12 cellular contexts compared by ENCODE assay signal in the genomic region with DNA sequence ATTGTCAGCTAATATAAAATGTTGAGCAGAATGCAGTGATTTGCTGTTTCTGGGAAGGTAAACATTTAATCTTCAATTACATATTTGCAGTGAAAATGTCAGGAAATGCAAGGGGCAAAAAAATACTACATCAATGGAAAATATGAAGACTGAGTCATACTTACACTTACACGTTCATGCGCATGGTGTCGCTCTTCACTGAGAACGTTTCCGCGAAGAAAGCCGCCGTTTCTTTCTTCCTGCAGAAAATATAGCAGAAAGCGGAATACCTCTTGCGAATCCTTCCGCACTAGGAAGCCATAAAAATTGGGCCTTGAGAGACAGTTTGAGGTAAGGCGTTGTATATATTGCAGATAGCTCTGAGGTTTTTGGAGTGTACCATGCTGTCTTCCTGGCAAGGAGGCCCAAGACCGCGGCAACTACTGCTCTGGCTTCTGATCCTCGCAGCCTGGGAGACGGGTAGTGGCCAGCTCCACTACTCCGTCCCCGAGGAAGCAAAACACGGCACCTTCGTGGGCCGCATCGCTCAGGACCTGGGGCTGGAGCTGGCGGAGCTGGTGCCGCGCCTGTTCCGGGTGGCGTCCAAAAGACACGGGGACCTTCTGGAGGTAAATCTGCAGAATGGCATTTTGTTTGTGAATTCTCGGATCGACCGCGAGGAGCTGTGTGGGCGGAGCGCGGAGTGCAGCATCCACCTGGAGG. TPM values are rescaled to one million over a fixed set of nuclear protein-coding genes. Genes with fewer than 3 reads are reported as not detected.
DNase-seq lines count a peak whose midpoint lies in the region; ATAC-seq and TF ChIP-seq lines count a peak whose summit lies in the region.
"Had no signal": no experiment of that assay in that cellular context is flagged by ENCODE, and none has a peak within 500 bp of the region (broad histone marks: within the 10 kb centered on the region; RNA-seq: fewer than 3 reads in every experiment).

A gene with protein sequence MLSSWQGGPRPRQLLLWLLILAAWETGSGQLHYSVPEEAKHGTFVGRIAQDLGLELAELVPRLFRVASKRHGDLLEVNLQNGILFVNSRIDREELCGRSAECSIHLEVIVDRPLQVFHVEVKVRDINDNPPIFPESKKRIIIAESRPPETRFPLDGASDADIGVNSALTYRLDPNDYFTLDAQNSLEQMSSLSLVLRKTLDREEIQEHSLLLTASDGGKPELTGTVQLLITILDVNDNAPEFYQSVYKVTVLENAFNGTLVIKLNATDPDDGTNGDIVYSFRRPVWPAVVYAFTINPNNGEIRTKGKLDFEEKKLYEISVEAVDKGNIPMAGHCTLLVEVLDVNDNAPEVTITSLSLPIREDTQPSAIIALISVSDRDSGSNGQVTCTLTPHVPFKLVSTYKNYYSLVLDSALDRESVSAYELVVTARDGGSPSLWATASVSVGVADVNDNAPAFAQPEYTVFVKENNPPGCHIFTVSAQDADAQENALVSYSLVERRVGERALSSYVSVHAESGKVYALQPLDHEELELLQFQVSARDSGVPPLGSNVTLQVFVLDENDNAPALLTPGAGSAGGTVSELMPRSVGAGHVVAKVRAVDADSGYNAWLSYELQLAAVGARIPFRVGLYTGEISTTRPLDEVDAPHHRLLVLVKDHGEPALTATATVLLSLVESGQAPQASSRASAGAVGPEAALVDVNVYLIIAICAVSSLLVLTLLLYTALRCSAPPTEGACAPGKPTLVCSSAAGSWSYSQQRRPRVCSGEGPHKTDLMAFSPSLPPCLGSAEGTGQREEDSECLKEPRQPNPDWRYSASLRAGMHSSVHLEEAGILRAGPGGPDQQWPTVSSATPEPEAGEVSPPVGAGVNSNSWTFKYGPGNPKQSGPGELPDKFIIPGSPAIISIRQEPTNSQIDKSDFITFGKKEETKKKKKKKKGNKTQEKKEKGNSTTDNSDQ (plus strand): TSS at position 236 of the 702 bp plus-strand sequence. CDS start 145 bp downstream, at position 381.

- peak within 1 kb of the TSS in 56 of 59 donors; percentile 15 to 67 (median 42) for H3K4me3 ChIP-seq in dorsolateral prefrontal cortex
- peak within 1 kb of the TSS; percentile 37 for H3K4me3 ChIP-seq in lower lobe of right lung
- no peak within 1 kb of the TSS for H3K4me3 ChIP-seq in uterus
- H3K4me3 ChIP-seq: transverse colon had no signal

- H3K9me3 ChIP-seq in lower lobe of right lung (peaks cover 4% of the 10 kb centered on the region), uterus (peaks cover 0 to 15% of the 10 kb centered on the region in 2 donors)

- no peaks in the 10 kb centered on the region for H3K27me3 ChIP-seq in dorsolateral prefrontal cortex
- H3K27me3 ChIP-seq in lower lobe of right lung (ENCODE audit: low read depth) = peaks cover 5% of the 10 kb centered on the region
- H3K27me3 ChIP-seq in uterus = no peaks in the 10 kb centered on the region

- peaks cover 10% of the 10 kb centered on the region for H3K36me3 Mint-ChIP-seq in activated naive CD4-positive, alpha-beta T cell treated with anti-CD3 and anti-CD28 coated beads for 36 hours (ENCODE audit: low read depth)
- H3K36me3 Mint-ChIP-seq in activated naive CD4-positive, alpha-beta T cell treated with anti-CD3 and anti-CD28 coated beads, Interleukin-2, amount 50 U/mL, for 72 hours = peaks cover 16 to 27% of the 10 kb centered on the region in 2 donors

- peaks cover 16% of the 10 kb centered on the region for H3K9me3 Mint-ChIP-seq in activated naive CD4-positive, alpha-beta T cell treated with anti-CD3 and anti-CD28 coated beads for 36 hours
- peaks cover 21 to 32% of the 10 kb centered on the region in 2 donors for H3K9me3 Mint-ChIP-seq in activated naive CD4-positive, alpha-beta T cell treated with anti-CD3 and anti-CD28 coated beads, Interleukin-2, amount 50 U/mL, for 72 hours

- peak within 1 kb of the TSS; percentile 50 for H3K27ac Mint-ChIP-seq in activated naive CD4-positive, alpha-beta T cell treated with anti-CD3 and anti-CD28 coated beads for 36 hours
- no peak within 1 kb of the TSS for H3K27ac Mint-ChIP-seq in activated naive CD4-positive, alpha-beta T cell treated with anti-CD3 and anti-CD28 coated beads, Interleukin-2, amount 50 U/mL, for 72 hours

- peak within 1 kb of the TSS in 3 of 59 donors; percentile 11 to 31 (median 29) for H3K27ac ChIP-seq in dorsolateral prefrontal cortex
- H3K27ac ChIP-seq in lower lobe of right lung = no peak within 1 kb of the TSS
- no peak within 1 kb of the TSS for H3K27ac ChIP-seq in uterus
- H3K27ac ChIP-seq: epithelial cell of prostate, transverse colon had no signal

- H3K4me1 Mint-ChIP-seq in activated naive CD4-positive, alpha-beta T cell treated with anti-CD3 and anti-CD28 coated beads for 36 hours (ENCODE audit: low read depth) = no peaks in the 10 kb centered on the region

- no peak for ATAC-seq in activated naive CD4-positive, alpha-beta T cell treated with anti-CD3 and anti-CD28 coated beads, Interleukin-2, amount 50 U/mL, for 72 hours
- peak; percentile 45 to 89 for ATAC-seq in lower lobe of right lung
- no peak for ATAC-seq in HG02870 (IDR thresholded peaks at IDR 0.05; ENCODE audit: unreplicated experiment)

- H3K36me3 ChIP-seq in lower lobe of right lung (no peaks in the 10 kb centered on the region), uterus (no peaks in the 10 kb centered on the region)
- H3K36me3 ChIP-seq: transverse colon had no signal

- no peak for TF ChIP-seq POLR2A in uterus (IDR thresholded peaks at IDR 0.05)

- H3K4me3 Mint-ChIP-seq in activated naive CD4-positive, alpha-beta T cell treated with anti-CD3 and anti-CD28 coated beads for 36 hours = no peak within 1 kb of the TSS

- no peak for DNase-seq in activated naive CD4-positive, alpha-beta T cell treated with anti-CD3 and anti-CD28 coated beads for 36 hours
- no peak for DNase-seq in activated naive CD4-positive, alpha-beta T cell treated with anti-CD3 and anti-CD28 coated beads, Interleukin-2, amount 50 U/mL, for 72 hours (ENCODE audit: low spot score in 2 of 2)
- DNase-seq in dorsolateral prefrontal cortex (no peak), lower lobe of right lung (peak; percentile 41), uterus (peak in 1 of 2 donors; percentile 12), NCI-H1694 treated with DMSO at 0.1 percent for 48 hours (lab: John Stamatoyannopoulos, UW) (no peak), NCI-H1105 (lab: John Stamatoyannopoulos, UW) (no peak)
- DNase-seq: activated naive CD4-positive, alpha-beta T cell treated with Interleukin-2 at 50 U/mL for 16 hours; MM.1S; transverse colon had no signal

- CTCF ChIA-PET in activated naive CD4-positive, alpha-beta T cell treated with anti-CD3 and anti-CD28 coated beads for 36 hours (lab: Charles Lee) = interaction anchor here (0.7 kb wide), 1 partner anchor 108 kb away, joined by 3 read pairs; no protein-coding TSS in a partner anchor

- intact Hi-C loops in activated naive CD4-positive, alpha-beta T cell treated with anti-CD3 and anti-CD28 coated beads for 36 hours (cut with micrococcal nuclease) = loop anchor here (2.0 kb wide), 1 partner anchor 159 kb away; no protein-coding TSS in a partner anchor
- intact Hi-C loops in dorsolateral prefrontal cortex (cut with DNase I) = loop anchor here (1.0 to 5.0 kb wide), 2 partner anchors 158 to 160 kb away; no protein-coding TSS in a partner anchor
- intact Hi-C loops in lower lobe of right lung (cut with DNase I) = loop anchor here (10.0 kb wide), 1 partner anchor 163 kb away; no protein-coding TSS in a partner anchor
- intact Hi-C loops in uterus (cut with DNase I; ENCODE audit: low total_unique reads) = no loop called here

- peak in 52 of 56 donors; percentile 21 to 67 (median 50) for TF ChIP-seq CTCF in dorsolateral prefrontal cortex (IDR thresholded peaks at IDR 0.05 in 54 of 56, conservative IDR thresholded peaks at IDR 0.05 in 2 of 56; ENCODE audit: low read depth in 1 of 56, partially characterized antibody in 56 of 56)
- peak; percentile 31 for TF ChIP-seq CTCF in lower lobe of right lung (IDR thresholded peaks at IDR 0.05)
- peak; percentile 10 to 50 (median 18) for TF ChIP-seq CTCF in uterus (IDR thresholded peaks at IDR 0.05)

- peaks cover 33% of the 10 kb centered on the region for H3K27me3 Mint-ChIP-seq in activated naive CD4-positive, alpha-beta T cell treated with anti-CD3 and anti-CD28 coated beads for 36 hours (ENCODE audit: low read depth)

- H3K4me1 ChIP-seq in lower lobe of right lung = no peaks in the 10 kb centered on the region
- H3K4me1 ChIP-seq in uterus = no peaks in the 10 kb centered on the region
- H3K4me1 ChIP-seq: transverse colon had no signal

RNA-seq across cellular contexts. Expression of the gene that starts here (rescaled TPM):
- total RNA-seq in activated naive CD4-positive, alpha-beta T cell treated with anti-CD3 and anti-CD28 coated beads for 36 hours = not detected
- total RNA-seq in activated naive CD4-positive, alpha-beta T cell treated with anti-CD3 and anti-CD28 coated beads, Interleukin-2, amount 50 U/mL, for 72 hours = not detected
- total RNA-seq in dorsolateral prefrontal cortex (1 to 10 TPM; 2.4 to 8.2 (median 5.0) TPM), lower lobe of right lung (0.97 TPM), uterus (1 to 10 TPM in 2 of 4 donors, under 1 TPM in 1, not detected in 1; 0.70 to 2.8 (median 2.1) TPM)

Comparison
In these comparisons a context has a peak if more than half of its experiments do, and no peak if none do; other contexts are left out.
1. Peak in DNase-seq, ATAC-seq and H3K4me3 ChIP-seq in lower lobe of right lung; RNA of the gene not detected or under 1 TPM.
2. H3K4me3 ChIP-seq: peak in dorsolateral prefrontal cortex (56 of 59); none in uterus (0 of 2).
3. Peak in every context shown above with its lines, with median percentiles within 50 percentile points of each other: CTCF ChIP-seq.